ENCODE assay signal across 9 cellular contexts in genomic region chr20:1965520-1966278, GRCh38. TPM values are rescaled to one million over a fixed set of nuclear protein-coding genes. Genes with fewer than 3 reads are reported as not detected.
DNase-seq lines count a peak whose midpoint lies in the region; ATAC-seq and TF ChIP-seq lines count a peak whose summit lies in the region.
"Had no signal": no experiment of that assay in that cellular context is flagged by ENCODE, and none has a peak within 500 bp of the region (broad histone marks: within the 10 kb centered on the region; RNA-seq: fewer than 3 reads in every experiment).

No MANE protein-coding gene starts in this region.

- ATAC-seq in SK-N-SH treated with all-trans-retinoic acid at 6 μM for 48 hours (peak; percentile 95), Right ventricle myocardium inferior (peak; percentile 82), HG03175 (IDR thresholded peaks at IDR 0.05; ENCODE audit: unreplicated experiment) (no peak)

- no peak overlapping the region for H3K4me3 ChIP-seq in LNCaP clone FGC (ENCODE audit: low read depth, low read length)

- H3K36me3 Mint-ChIP-seq in type B pancreatic cell = no peaks in the 10 kb centered on the region

- peaks cover 94% of the 10 kb centered on the region for H3K27me3 Mint-ChIP-seq in type B pancreatic cell

- TF ChIP-seq CTCF in GM12873 (IDR thresholded peaks at IDR 0.05; ENCODE audit: insufficient read depth, low read depth, low read length, missing control alignments) (peak; percentile 87), LNCaP clone FGC (IDR thresholded peaks at IDR 0.05; ENCODE audit: control insufficient read depth, extremely low read depth, insufficient read depth) (peak; percentile 95), type B pancreatic cell (conservative IDR thresholded peaks at IDR 0.05) (peak; percentile 98)

- H3K9me3 Mint-ChIP-seq in type B pancreatic cell = no peaks in the 10 kb centered on the region

- H3K27ac Mint-ChIP-seq in type B pancreatic cell = no peak overlapping the region

- peaks cover 7% of the 10 kb centered on the region for H3K4me1 Mint-ChIP-seq in type B pancreatic cell (ENCODE audit: unreplicated experiment)

- H3K4me3 Mint-ChIP-seq in type B pancreatic cell = peak overlapping the region; percentile 27

- DNase-seq in LNCaP clone FGC (ENCODE audit: low read depth) = no peak
- peak; percentile 90 for DNase-seq in activated naive CD4-positive, alpha-beta T cell treated with anti-CD3 and anti-CD28 coated beads, Interleukin-2, amount 50 U/mL, for 16 hours
- DNase-seq in Right ventricle myocardium inferior (ENCODE audit: missing footprints) = peak; percentile 90
- DNase-seq in pons (ENCODE audit: low spot score) = peak; percentile 77
- peak; percentile 81 for DNase-seq in type B pancreatic cell (ENCODE audit: extremely low spot score, unreplicated experiment)

- intact Hi-C loops in Right ventricle myocardium inferior (cut with DNase I) = loop anchor here (2.0 kb wide), 2 partner anchors 207 to 485 kb away; no protein-coding TSS in a partner anchor

TF ChIP-seq in SK-N-SH treated with all-trans-retinoic acid at 6 μM for 48 hours, 23 proteins besides CTCF, POLR2A, EP300 and RAD21:
- TF ChIP-seq RARB (CRISPR knock-in tag; IDR thresholded peaks at IDR 0.05) (no peak), POU6F1 (CRISPR knock-in tag; IDR thresholded peaks at IDR 0.05; ENCODE audit: borderline replicate concordance, low read depth) (no peak), ZNF565 (CRISPR knock-in tag; conservative IDR thresholded peaks at IDR 0.05; ENCODE audit: low read depth) (no peak), CSDC2 (CRISPR knock-in tag; IDR thresholded peaks at IDR 0.05) (no peak), GLIS3 (CRISPR knock-in tag; IDR thresholded peaks at IDR 0.05) (no peak), ARNTL (CRISPR knock-in tag; IDR thresholded peaks at IDR 0.05; ENCODE audit: borderline replicate concordance, low read depth) (no peak), OSR1 (CRISPR knock-in tag; IDR thresholded peaks at IDR 0.05) (no peak), TOX (CRISPR knock-in tag; IDR thresholded peaks at IDR 0.05; ENCODE audit: borderline replicate concordance) (no peak)

RNA-seq across cellular contexts. Expression of gene PDYN, which starts 28.2 kb away (rescaled TPM):
- total RNA-seq in Right ventricle myocardium inferior (not detected), type B pancreatic cell (ENCODE audit: low replicate concordance) (0.19 TPM in 1 of 2 replicates, not detected in the other)
- total RNA-seq: urinary bladder had no signal
